8 cellular contexts compared by ENCODE assay signal in the genomic region with DNA sequence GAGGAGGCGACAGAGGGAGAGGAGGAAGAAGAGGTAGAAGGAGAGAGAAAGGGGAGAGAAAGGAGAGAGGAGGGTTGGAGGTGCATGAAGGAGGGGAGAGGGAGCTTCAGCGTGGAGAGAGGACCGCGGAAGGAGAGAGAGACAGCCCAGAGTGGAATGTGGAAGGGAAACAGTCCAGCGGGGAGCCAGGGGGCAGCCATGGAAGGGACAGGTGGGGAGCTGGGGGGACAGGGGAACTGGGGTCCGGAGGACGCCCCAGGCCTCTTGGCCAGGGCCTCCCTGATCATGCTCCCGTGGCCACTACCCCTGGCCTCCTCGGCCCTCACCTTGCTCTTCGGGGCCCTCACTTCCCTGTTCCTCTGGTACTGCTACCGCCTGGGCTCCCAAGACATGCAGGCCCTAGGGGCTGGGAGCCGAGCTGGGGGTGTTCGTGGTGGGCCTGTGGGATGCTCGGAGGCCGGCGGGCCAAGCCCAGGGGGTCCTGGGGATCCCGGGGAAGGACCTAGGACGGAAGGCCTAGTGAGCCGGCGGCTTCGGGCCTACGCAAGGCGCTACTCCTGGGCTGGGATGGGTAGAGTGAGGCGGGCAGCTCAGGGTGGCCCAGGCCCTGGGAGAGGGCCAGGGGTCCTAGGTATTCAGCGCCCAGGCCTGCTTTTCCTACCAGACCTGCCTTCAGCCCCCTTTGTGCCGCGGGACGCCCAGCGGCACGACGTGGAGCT. TPM values are rescaled to one million over a fixed set of nuclear protein-coding genes. Genes with fewer than 3 reads are reported as not detected.
DNase-seq lines count a peak whose midpoint lies in the region; ATAC-seq and TF ChIP-seq lines count a peak whose summit lies in the region.

No MANE protein-coding gene starts in this region.

- peak overlapping the region in 9 of 10 donors; percentile 41 to 76 (median 66) for H3K4me3 ChIP-seq in heart right ventricle
- H3K4me3 ChIP-seq in right atrium auricular region, result peak overlapping the region in 1 of 2 donors; percentile 60
- H3K4me3 ChIP-seq in ascending aorta, result peak overlapping the region; percentile 57 to 77
- H3K4me3 ChIP-seq in left lung, result peak overlapping the region; percentile 58 to 63

- H3K36me3 ChIP-seq in heart right ventricle (no peaks in the 10 kb centered on the region), right atrium auricular region (no peaks in the 10 kb centered on the region), ascending aorta (no peaks in the 10 kb centered on the region), left lung (no peaks in the 10 kb centered on the region)

- DNase-seq in heart right ventricle (no peak), right atrium auricular region (ENCODE audit: low spot score) (no peak), ascending aorta (ENCODE audit: low spot score in 2 of 2) (no peak), left lung (no peak), COLO829 (ENCODE audit: low spot score) (no peak)
- DNase-seq in stimulated activated CD4-positive, alpha-beta T cell treated with anti-CD3 and anti-CD28 coated beads, Interleukin-4, amount 100 ng/mL, for 1 hour, result no peak
- no peak for DNase-seq in activated CD8-positive, alpha-beta memory T cell treated with anti-CD3 and anti-CD28 coated beads for 24 hours

- WGBS in heart right ventricle, 2 donors, result 47 to 48% methylated on average over 31 of the region's 31 CpGs

- TF ChIP-seq CTCF in heart right ventricle (IDR thresholded peaks at IDR 0.05) (no peak), right atrium auricular region (IDR thresholded peaks at IDR 0.05) (no peak), ascending aorta (IDR thresholded peaks at IDR 0.05) (no peak), left lung (IDR thresholded peaks at IDR 0.05) (no peak)

- peaks cover 0 to 25% (median 13%) of the 10 kb centered on the region in 9 donors for H3K4me1 ChIP-seq in heart right ventricle
- peaks cover 0 to 26% of the 10 kb centered on the region in 2 donors for H3K4me1 ChIP-seq in right atrium auricular region
- peaks cover 4 to 7% of the 10 kb centered on the region in 2 donors for H3K4me1 ChIP-seq in ascending aorta
- H3K4me1 ChIP-seq in left lung, result peaks cover 4 to 12% of the 10 kb centered on the region in 2 donors

- H3K9me3 ChIP-seq in heart right ventricle (no peaks in the 10 kb centered on the region), right atrium auricular region (no peaks in the 10 kb centered on the region), ascending aorta (no peaks in the 10 kb centered on the region), left lung (no peaks in the 10 kb centered on the region)

- ATAC-seq in heart right ventricle (no peak), left lung (no peak), GM19452 (IDR thresholded peaks at IDR 0.05; ENCODE audit: unreplicated experiment) (no peak)

- H3K27me3 ChIP-seq in heart right ventricle, result peaks cover 6 to 57% (median 41%) of the 10 kb centered on the region in 7 donors
- H3K27me3 ChIP-seq in right atrium auricular region, result peaks cover 7 to 8% of the 10 kb centered on the region in 2 donors
- H3K27me3 ChIP-seq in ascending aorta, result peaks cover 4% of the 10 kb centered on the region
- H3K27me3 ChIP-seq in left lung, result peaks cover 0 to 61% of the 10 kb centered on the region in 2 donors

- H3K27ac ChIP-seq in heart right ventricle (no peak overlapping the region), right atrium auricular region (no peak overlapping the region), ascending aorta (no peak overlapping the region), left lung (peak overlapping the region in 1 of 2 donors; percentile 59)

- intact Hi-C loops in heart right ventricle (cut with DNase I) (no loop called here), ascending aorta (cut with DNase I) (loop anchor here (1.0 kb wide), 2 partner anchors 25 to 38 kb away; a partner anchor contains a TSS), left lung (cut with DNase I) (no loop called here)

RNA-seq across cellular contexts. Expression of a gene that starts 0.8 kb away (rescaled TPM):
- 1 to 10 TPM in 1 of 10 donors, under 1 TPM in 5, not detected in 4; 0.20 to 1.1 (median 0.75) TPM for total RNA-seq in heart right ventricle
- under 1 TPM in 1 of 2 donors, not detected in 1; 0.28 TPM for polyA plus RNA-seq in heart right ventricle
- total RNA-seq in right atrium auricular region, result 1 to 10 TPM; 1.5 to 3.2 TPM
- not detected for total RNA-seq in ascending aorta
- total RNA-seq in left lung, result 10 to 100 TPM in 1 of 2 donors, 1 to 10 TPM in 1; 3.6 to 15.6 TPM

RNA-seq across cellular contexts. Expression of a gene that starts 1.7 kb away (rescaled TPM):
- total RNA-seq in heart right ventricle (1 to 10 TPM in 2 of 10 donors, under 1 TPM in 8; 0.17 to 1.2 (median 0.73) TPM), right atrium auricular region (1 to 10 TPM; 2.6 to 4.6 TPM), ascending aorta (0.21 TPM), left lung (10 to 100 TPM in 1 of 2 donors, 1 to 10 TPM in 1; 7.7 to 30.2 TPM)
- polyA plus RNA-seq in heart right ventricle, result under 1 TPM in 1 of 2 donors, not detected in 1; 0.61 TPM

RNA-seq across cellular contexts. Expression of a gene that starts 25.0 kb away (rescaled TPM):
- total RNA-seq in heart right ventricle (1 to 10 TPM; 5.4 to 8.2 (median 7.3) TPM), right atrium auricular region (1 to 10 TPM; 6.4 to 6.5 TPM), ascending aorta (302 TPM), left lung (10 to 100 TPM; 14.8 to 20.9 TPM)
- polyA plus RNA-seq in heart right ventricle, result 10 to 100 TPM in 1 of 2 donors, 1 to 10 TPM in 1; 5.2 to 18.0 TPM

RNA-seq across cellular contexts. Expression of a gene that starts 38.0 kb away (rescaled TPM):
- 10 to 100 TPM; 61.8 to 87.0 (median 72.7) TPM for total RNA-seq in heart right ventricle
- 10 to 100 TPM; 55.1 to 99.6 TPM for polyA plus RNA-seq in heart right ventricle
- 100 to 1,000 TPM; 135 to 138 TPM for total RNA-seq in right atrium auricular region
- total RNA-seq in ascending aorta, result 174 TPM
- 10 to 100 TPM; 69.5 to 84.8 TPM for total RNA-seq in left lung

Comparison
In these comparisons a context has a peak if more than half of its experiments do, and no peak if none do; other contexts are left out.
1. RNA of a gene that starts 25.0 kb away (total RNA-seq): 302 TPM in ascending aorta (single experiment); 14.8 to 20.9 TPM in left lung, 5.4 to 8.2 TPM in heart right ventricle and 6.4 to 6.5 TPM in right atrium auricular region; every median in the first group is over 10 times any median in the second.